Comparison of ENCODE assay signal across 29 cellular contexts in genomic region chr15:48266029-48266428, GRCh38. TPM values are rescaled to one million over a fixed set of nuclear protein-coding genes. Genes with fewer than 3 reads are reported as not detected.
DNase-seq lines count a peak whose midpoint lies in the region; ATAC-seq, FAIRE-seq and TF ChIP-seq lines count a peak whose summit lies in the region.
"Had no signal": no experiment of that assay in that cellular context is flagged by ENCODE, and none has a peak within 500 bp of the region (broad histone marks: within the 10 kb centered on the region; RNA-seq: fewer than 3 reads in every experiment).

No MANE protein-coding gene starts in this region.

- no peak overlapping the region for H3K4me3 ChIP-seq in K562
- H3K4me3 ChIP-seq: GM23248, lung, prostate gland, upper lobe of right lung had no signal

- H3K27me3 Mint-ChIP-seq in activated CD4-positive, alpha-beta T cell treated with anti-CD3 and anti-CD28 coated beads for 36 hours, result peaks cover 11% of the 10 kb centered on the region

- in situ Hi-C loops in K562 (cut with MboI), result no loop called here

- H3K27ac Mint-ChIP-seq in activated CD4-positive, alpha-beta T cell treated with anti-CD3 and anti-CD28 coated beads for 36 hours, result no peak overlapping the region
- H3K27ac Mint-ChIP-seq: activated CD8-positive, alpha-beta memory T cell treated with anti-CD3 and anti-CD28 coated beads, Interleukin-2, amount 10 ng/mL, durations not matched to agents 7 days and 5 days; CD4-positive, alpha-beta T cell had no signal

- no peak overlapping the region for H3K4me3 Mint-ChIP-seq in activated CD4-positive, alpha-beta T cell treated with anti-CD3 and anti-CD28 coated beads for 36 hours
- H3K4me3 Mint-ChIP-seq: activated CD8-positive, alpha-beta memory T cell treated with anti-CD3 and anti-CD28 coated beads, Interleukin-2, amount 10 ng/mL, durations not matched to agents 7 days and 5 days; CD4-positive, alpha-beta T cell; neural crest cell had no signal

- TF ChIP-seq POLR2A in K562 (conservative IDR thresholded peaks at IDR 0.05), result no peak

- WGBS in K562 (ENCODE audit: insufficient coverage, low coverage, missing lambda C conversion rate), result 4% methylated on average over 2 of the region's 2 CpGs

- no peak overlapping the region for H3K27ac ChIP-seq in K562 (ENCODE audit: extremely low read depth, low read depth, low read length)
- H3K27ac ChIP-seq: GM23248, prostate gland, upper lobe of right lung had no signal

- peak; percentile 51 for ATAC-seq in activated CD4-positive, alpha-beta T cell treated with anti-CD3 and anti-CD28 coated beads for 36 hours
- ATAC-seq in K562, result no peak
- ATAC-seq in omental fat pad (ENCODE audit: low FRiP score), result no peak
- ATAC-seq: activated CD8-positive, alpha-beta memory T cell treated with anti-CD3 and anti-CD28 coated beads, Interleukin-2, amount 10 ng/mL, durations not matched to agents 7 days and 5 days; upper lobe of right lung had no signal

- no TSS peak for BruUV-seq in K562 (replicated peaks; lab: Mats Ljungman, UMichigan)

- no peaks in the 10 kb centered on the region for H3K4me1 ChIP-seq in K562 (replicated peaks in 1 of 2; ENCODE audit: control insufficient read depth in 2 of 2, insufficient read depth in 2 of 2, low read length in 2 of 2)
- H3K4me1 ChIP-seq: prostate gland, upper lobe of right lung had no signal

- no peaks in the 10 kb centered on the region for H3K27me3 ChIP-seq in K562 (ENCODE audit: control insufficient read depth in 2 of 2, insufficient read depth in 2 of 2, low read length in 2 of 2)

- TF ChIP-seq EP300 in K562 (IDR thresholded peaks at IDR 0.05; ENCODE audit: low read length), result no peak

- H3K9me3 ChIP-seq in K562 (replicated peaks; ENCODE audit: control insufficient read depth, insufficient read depth, low read depth, low read length), result no peaks in the 10 kb centered on the region
- H3K9me3 ChIP-seq: prostate gland, upper lobe of right lung had no signal

- POLR2A ChIA-PET in activated CD4-positive, alpha-beta T cell treated with anti-CD3 and anti-CD28 coated beads for 36 hours (lab: Charles Lee), result interaction anchor here (0.6 kb wide), 1 partner anchor 14 kb away, joined by 3 read pairs; no protein-coding TSS in a partner anchor
- POLR2A ChIA-PET in K562 (lab: Yijun Ruan, JAX), result no interaction called here

- FAIRE-seq in K562 (lab: Jason Lieb, UNC), result no peak

- H3K9me3 Mint-ChIP-seq in activated CD4-positive, alpha-beta T cell treated with anti-CD3 and anti-CD28 coated beads for 36 hours (ENCODE audit: low read depth), result no peaks in the 10 kb centered on the region
- H3K9me3 Mint-ChIP-seq: CD4-positive, alpha-beta T cell; neural crest cell had no signal

- no peaks in the 10 kb centered on the region for H3K36me3 Mint-ChIP-seq in activated CD4-positive, alpha-beta T cell treated with anti-CD3 and anti-CD28 coated beads for 36 hours (ENCODE audit: low read depth)
- H3K36me3 Mint-ChIP-seq: activated CD8-positive, alpha-beta memory T cell treated with anti-CD3 and anti-CD28 coated beads, Interleukin-2, amount 10 ng/mL, durations not matched to agents 7 days and 5 days had no signal

- CTCF ChIA-PET in activated CD4-positive, alpha-beta T cell treated with anti-CD3 and anti-CD28 coated beads for 36 hours (lab: Charles Lee), result interaction anchor here (2.9 kb wide), 1 partner anchor 19 kb away, joined by 9 read pairs; no protein-coding TSS in a partner anchor
- CTCF ChIA-PET in K562 (lab: Yijun Ruan, JAX; ENCODE audit: low intra/inter-chr PET ratio), result no interaction called here

- no peaks in the 10 kb centered on the region for H3K36me3 ChIP-seq in K562 (ENCODE audit: control insufficient read depth, insufficient read depth, low read length)
- H3K36me3 ChIP-seq: prostate gland, upper lobe of right lung had no signal

- H3K79me2 ChIP-seq in K562 (ENCODE audit: control insufficient read depth, insufficient read depth, low read length), result no peaks in the 10 kb centered on the region

- TF ChIP-seq RAD21 in K562 (CRISPR knock-in tag; conservative IDR thresholded peaks at IDR 0.05 in 1 of 2, IDR thresholded peaks at IDR 0.05 in 1 of 2), result no peak

- intact Hi-C loops in activated CD4-positive, alpha-beta T cell treated with anti-CD3 and anti-CD28 coated beads for 36 hours (cut with DNase I, micrococcal nuclease), result no loop called here
- intact Hi-C loops in K562 (cut with micrococcal nuclease), result no loop called here

- no peaks in the 10 kb centered on the region for H4K20me1 ChIP-seq in K562 (replicated peaks; ENCODE audit: control insufficient read depth, insufficient read depth, low read length)

- no peaks in the 10 kb centered on the region for H3K9me1 ChIP-seq in K562 (ENCODE audit: control insufficient read depth, insufficient read depth, low read length)

- TF ChIP-seq CTCF in K562 (IDR thresholded peaks at IDR 0.05 in 2 of 3, conservative IDR thresholded peaks at IDR 0.05 in 1 of 3; ENCODE audit: insufficient read depth in 2 of 3, low read depth in 1 of 3, low read length in 3 of 3) (no peak), omental fat pad (IDR thresholded peaks at IDR 0.05) (no peak)

- no peak overlapping the region for H3K4me2 ChIP-seq in K562 (ENCODE audit: insufficient read depth, low read length)

- H3K4me1 Mint-ChIP-seq in activated CD4-positive, alpha-beta T cell treated with anti-CD3 and anti-CD28 coated beads for 36 hours, result no peaks in the 10 kb centered on the region
- H3K4me1 Mint-ChIP-seq: activated CD8-positive, alpha-beta memory T cell treated with anti-CD3 and anti-CD28 coated beads, Interleukin-2, amount 10 ng/mL, durations not matched to agents 7 days and 5 days had no signal

- no peak for DNase-seq in activated CD4-positive, alpha-beta T cell treated with anti-CD3 and anti-CD28 coated beads for 36 hours
- DNase-seq in activated CD4-positive, alpha-beta T cell treated with anti-CD3 and anti-CD28 coated beads, Interleukin-2, amount 50 U/mL, for 4 hours, result no peak
- peak; percentile 41 for DNase-seq in LHCN-M2 (ENCODE audit: low read depth)
- no peak for DNase-seq in K562 (ENCODE audit: extremely low read depth in 1 of 4, low spot score in 3 of 4)
- DNase-seq in myocyte (ENCODE audit: low read depth), result peak; percentile 5
- no peak for DNase-seq in omental fat pad (ENCODE audit: low spot score)
- no peak for DNase-seq in SW480 (ENCODE audit: low spot score)
- no peak for DNase-seq in DMS53 (lab: John Stamatoyannopoulos, UW)
- DNase-seq: activated CD4-positive, alpha-beta T cell treated with anti-CD3 and anti-CD28 coated beads for 1 hour; activated CD8-positive, alpha-beta memory T cell treated with anti-CD3 and anti-CD28 coated beads, Interleukin-2, amount 10 ng/mL, durations not matched to agents 7 days and 5 days; activated naive CD4-positive, alpha-beta T cell treated with anti-CD3 and anti-CD28 coated beads, Interleukin-2, amount 50 U/mL, for 16 hours; amygdala; caudate nucleus; CD4-positive, alpha-beta T cell; GF-D8; glutamatergic neuron; GM23248; Karpas-422; NCI-H1048; NCI-H187; SIG-M5; upper lobe of right lung had no signal

- H2AFZ ChIP-seq in K562 (ENCODE audit: low read depth, low read length), result no peak overlapping the region
- H2AFZ ChIP-seq: GM23248 had no signal

- no peak overlapping the region for H3K9ac ChIP-seq in K562 (ENCODE audit: insufficient read depth in 1 of 2, low read depth in 2 of 2, low read length in 2 of 2)
- H3K9ac ChIP-seq: GM23248 had no signal

TF ChIP-seq in K562, 482 proteins besides CTCF, POLR2A, EP300 and RAD21:
- TF ChIP-seq CBFA2T3 (IDR thresholded peaks at IDR 0.05), result peak; percentile 34
- TF ChIP-seq CBFA2T2 (conservative IDR thresholded peaks at IDR 0.05), result 0 out of 2 replicates have a peak, but pooled peaks have one; percentile 5
- TF ChIP-seq FIP1L1 (IDR thresholded peaks at IDR 0.05; ENCODE audit: low read depth, low read length, poor library complexity, severe bottlenecking), result no peak

RNA-seq across cellular contexts. Expression of gene SLC12A1, which starts 59.9 kb away (rescaled TPM):
- total RNA-seq in activated CD4-positive, alpha-beta T cell treated with anti-CD3 and anti-CD28 coated beads for 36 hours, result not detected
- total RNA-seq in LHCN-M2 (2014; rRNA removed) (not detected in 2 replicates), K562 (2014; rRNA removed) (not detected in 2 replicates), K562 (2014; rRNA removed; fragmentation: Illumina TruSeq; extraction: Trizol) (not detected in 2 replicates), K562 (2015; rRNA removed; fragmentation: Illumina TruSeq; extraction: Trizol) (not detected in 2 replicates), K562 (2021) (not detected in 2 replicates), myocyte (not detected in 2 replicates), omental fat pad (not detected)
- polyA plus RNA-seq in LHCN-M2 (2012), result not detected
- not detected in 2 replicates for total RNA-seq in K562 (2011; cell fraction: chromatin; rRNA removed; ENCODE audit: low replicate concordance)
- total RNA-seq in K562 (2011; cell fraction: nucleolus; rRNA removed), result not detected in 2 replicates
- total RNA-seq in K562 (2011; cell fraction: nucleoplasm; rRNA removed), result not detected in 2 replicates
- polyA plus RNA-seq in K562 (2011; rRNA removed) (not detected in 2 replicates), K562 (2014; fragmentation: Illumina TruSeq; extraction: Trizol) (not detected in 2 replicates), K562 (2014; fragmentation: Nextera tagmentation; extraction: Ambion mirVana) (not detected), K562 (2014; rRNA removed) (not detected in 2 replicates)
- not detected in 2 replicates for polyA plus RNA-seq in K562 (2011; cell fraction: cytosol; rRNA removed)
- polyA plus RNA-seq in K562 (2011; cell fraction: nucleus; rRNA removed), result not detected in 2 replicates
- not detected in 2 replicates for polyA plus RNA-seq in K562 (2012)
- polyA minus RNA-seq in K562 (2011; rRNA and poly(A)+ RNA removed), result not detected in 2 replicates
- polyA minus RNA-seq in K562 (2011; cell fraction: cytosol; rRNA and poly(A)+ RNA removed), result not detected in 2 replicates
- not detected in 2 replicates for polyA minus RNA-seq in K562 (2011; cell fraction: nucleus; rRNA and poly(A)+ RNA removed)
- polyA plus RNA-seq in myocyte (2012), result 0.01 TPM
- total RNA-seq: A172; activated CD8-positive, alpha-beta memory T cell treated with anti-CD3 and anti-CD28 coated beads, Interleukin-2, amount 10 ng/mL, durations not matched to agents 7 days and 5 days; CD4-positive, alpha-beta T cell; dermis microvascular lymphatic vessel endothelial cell; GM23248; kidney epithelial cell; prostate gland; skeletal muscle tissue; upper lobe of right lung had no signal
- polyA plus RNA-seq: GM23248, lung had no signal

Comparison
In these comparisons a context has a peak if more than half of its experiments do, and no peak if none do; other contexts are left out.
1. DNase-seq: peak in LHCN-M2 (single experiment) and myocyte (single experiment); none in activated CD4-positive, alpha-beta T cell treated with anti-CD3 and anti-CD28 coated beads for 36 hours (single experiment), activated CD4-positive, alpha-beta T cell treated with anti-CD3 and anti-CD28 coated beads, Interleukin-2, amount 50 U/mL, for 4 hours (0 of 2), K562 (0 of 4), omental fat pad (single experiment), SW480 (single experiment) and DMS53 (single experiment).